ENCODE assay signal across 9 cellular contexts in genomic region chr17:41678411-41678906, GRCh38. TPM values are rescaled to one million over a fixed set of nuclear protein-coding genes. Genes with fewer than 3 reads are reported as not detected.
DNase-seq lines count a peak whose midpoint lies in the region; ATAC-seq and TF ChIP-seq lines count a peak whose summit lies in the region.
"Had no signal": no experiment of that assay in that cellular context is flagged by ENCODE, and none has a peak within 500 bp of the region (broad histone marks: within the 10 kb centered on the region; RNA-seq: fewer than 3 reads in every experiment).

No MANE protein-coding gene starts in this region.

- H3K4me3 ChIP-seq in gastroesophageal sphincter (peak overlapping the region in 1 of 2 donors; percentile 27), stomach (peak overlapping the region; percentile 8 to 33 (median 10))

- no peaks in the 10 kb centered on the region for H3K9me3 ChIP-seq in gastroesophageal sphincter
- no peaks in the 10 kb centered on the region for H3K9me3 ChIP-seq in stomach

- WGBS in gastroesophageal sphincter (ENCODE audit: low coverage in 1 of 2), 2 donors = 76 to 93% methylated on average over 2 of the region's 2 CpGs
- WGBS in stomach, 5 donors = 80 to 92% (median 86%) methylated on average over 2 of the region's 2 CpGs

- in situ Hi-C loops in G401 (cut with HindIII; ENCODE audit: low sequenced_read_pairs) = no loop called here

- intact Hi-C loops in stomach (cut with DNase I; ENCODE audit: low total_unique reads) = no loop called here
- intact Hi-C loops in sciatic nerve (cut with DNase I) = no loop called here

- ATAC-seq in HG02588 (IDR thresholded peaks at IDR 0.05; ENCODE audit: unreplicated experiment) (peak; percentile 27), gastroesophageal sphincter (peak; percentile 52), sciatic nerve (no peak)

- DNase-seq in G401 (ENCODE audit: low spot score) (peak; percentile 18), SW480 (ENCODE audit: low spot score) (peak; percentile 83), stomach (no peak), 8988T (no peak), NCI-H345 treated with DMSO at 0.1 percent for 48 hours (lab: John Stamatoyannopoulos, UW; ENCODE audit: unreplicated experiment) (no peak), sciatic nerve (ENCODE audit: low spot score) (no peak)

- H3K27me3 ChIP-seq in gastroesophageal sphincter (peaks cover 14% of the 10 kb centered on the region), stomach (no peaks in the 10 kb centered on the region)

- TF ChIP-seq CTCF in gastroesophageal sphincter (IDR thresholded peaks at IDR 0.05) (no peak), stomach (IDR thresholded peaks at IDR 0.05) (no peak)

- no peaks in the 10 kb centered on the region for H3K4me1 ChIP-seq in gastroesophageal sphincter
- peaks cover 8 to 44% (median 18%) of the 10 kb centered on the region in 4 donors for H3K4me1 ChIP-seq in stomach

- peak overlapping the region in 3 of 4 donors; percentile 53 to 66 (median 63) for H3K27ac ChIP-seq in gastroesophageal sphincter
- peak overlapping the region; percentile 39 to 89 (median 49) for H3K27ac ChIP-seq in stomach

- no peak for TF ChIP-seq EP300 in gastroesophageal sphincter (IDR thresholded peaks at IDR 0.05)
- no peak for TF ChIP-seq EP300 in stomach (IDR thresholded peaks at IDR 0.05)

- no peaks in the 10 kb centered on the region for H3K36me3 ChIP-seq in gastroesophageal sphincter
- H3K36me3 ChIP-seq in stomach = no peaks in the 10 kb centered on the region

- no peak for TF ChIP-seq POLR2A in gastroesophageal sphincter (IDR thresholded peaks at IDR 0.05)
- no peak for TF ChIP-seq POLR2A in stomach (IDR thresholded peaks at IDR 0.05)

RNA-seq across cellular contexts. Expression of gene EIF1, which starts 10.2 kb away (rescaled TPM):
- 18.0 and 39.6 TPM in 2 replicates for total RNA-seq in G401 (2014; rRNA removed; shearing (Covaris generic))
- total RNA-seq in gastroesophageal sphincter (100 to 1,000 TPM; 224 to 331 (median 270) TPM), stomach (100 to 1,000 TPM in 3 of 5 donors, 10 to 100 TPM in 2; 62.4 to 255 (median 187) TPM), sciatic nerve (891 TPM)
- polyA plus RNA-seq in stomach = 100 to 1,000 TPM; 333 to 972 (median 834) TPM

RNA-seq across cellular contexts. Expression of gene GAST, which starts 33.7 kb away (rescaled TPM):
- not detected in 2 replicates for total RNA-seq in G401 (2014; rRNA removed; shearing (Covaris generic))
- total RNA-seq in gastroesophageal sphincter = not detected
- 10 to 100 TPM in 1 of 5 donors, not detected in 4; 32.7 TPM for total RNA-seq in stomach
- 1 to 10 TPM in 1 of 3 donors, not detected in 2; 1.3 TPM for polyA plus RNA-seq in stomach
- not detected for total RNA-seq in sciatic nerve
- total RNA-seq: T-helper 1 cell treated with Interleukin-12 subunit alpha and Interleukin-12 subunit beta and Interleukin-4 antibody, amounts not matched to agents 30 ng/mL and 1 ng/mL, for 36 hours had no signal

RNA-seq across cellular contexts. Expression of gene KRT17, which starts 54.1 kb away (rescaled TPM):
- not detected in 2 replicates for total RNA-seq in G401 (2014; rRNA removed; shearing (Covaris generic))
- total RNA-seq in gastroesophageal sphincter (10 to 100 TPM in 2 of 4 donors, 1 to 10 TPM in 1, not detected in 1; 7.0 to 18.5 (median 17.4) TPM), stomach (10 to 100 TPM in 2 of 5 donors, 1 to 10 TPM in 2, not detected in 1; 1.6 to 13.6 (median 8.1) TPM), sciatic nerve (not detected)
- polyA plus RNA-seq in stomach = 10 to 100 TPM in 1 of 3 donors, 1 to 10 TPM in 2; 2.0 to 14.2 (median 6.0) TPM

RNA-seq across cellular contexts. Expression of gene HAP1, which starts 56.0 kb away (rescaled TPM):
- total RNA-seq in G401 (2014; rRNA removed; shearing (Covaris generic)) = 1.1 and 1.6 TPM in 2 replicates
- under 1 TPM in 1 of 4 donors, not detected in 3; 0.54 TPM for total RNA-seq in gastroesophageal sphincter
- under 1 TPM in 1 of 5 donors, not detected in 4; 0.55 TPM for total RNA-seq in stomach
- under 1 TPM; 0.31 to 0.85 (median 0.44) TPM for polyA plus RNA-seq in stomach
- total RNA-seq in sciatic nerve = 0.09 TPM

Comparison
In these comparisons a context has a peak if more than half of its experiments do, and no peak if none do; other contexts are left out.
1. DNase-seq: peak in G401 (single experiment) and SW480 (single experiment); none in stomach (single experiment), 8988T (single experiment), NCI-H345 treated with DMSO at 0.1 percent for 48 hours (single experiment) and sciatic nerve (single experiment).